ENCODE assay signal across 1 cellular context in the genomic region with DNA sequence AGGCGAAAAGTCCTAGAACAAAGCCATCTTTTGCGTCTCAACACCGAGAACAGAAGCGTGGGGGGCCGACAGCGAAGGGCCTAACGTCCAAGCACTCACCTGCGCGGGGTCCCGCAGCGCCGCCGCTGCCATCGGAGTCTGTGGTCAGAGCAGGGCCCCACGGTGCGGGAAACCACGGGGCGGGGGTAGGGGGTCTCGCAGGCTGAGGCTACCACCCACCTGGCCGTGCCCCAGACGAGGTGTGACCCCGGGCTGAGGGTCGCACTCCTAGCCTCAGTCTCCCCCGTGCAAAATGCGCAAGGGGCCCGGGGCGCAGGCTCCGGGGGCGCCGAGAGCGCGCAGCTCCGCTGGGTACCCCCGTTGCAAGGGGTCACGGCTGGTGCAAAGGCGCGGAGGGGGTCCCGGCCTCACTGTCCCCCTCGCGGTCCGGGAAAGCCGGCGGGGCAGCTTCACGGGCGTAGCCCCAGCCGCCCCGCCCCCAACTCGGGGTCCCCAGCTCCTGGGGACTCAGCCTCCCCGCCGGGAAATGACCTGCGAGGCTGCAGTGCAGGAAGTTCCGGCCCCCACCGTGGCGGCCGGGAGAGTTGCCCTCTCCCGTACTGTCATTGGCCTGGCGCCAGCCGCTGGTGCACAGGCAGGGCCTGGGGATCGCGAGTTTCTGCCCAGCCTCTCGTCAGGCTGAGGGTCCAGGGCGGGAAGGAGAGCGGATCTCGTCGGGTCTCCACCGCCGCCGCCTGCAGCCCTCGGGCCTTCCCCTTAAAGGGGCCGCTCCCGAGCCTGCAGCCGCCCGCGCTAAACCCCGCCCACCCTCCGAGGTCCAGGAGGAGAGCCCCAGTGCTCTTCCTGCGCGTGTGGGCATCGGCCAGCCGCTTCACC.
TF ChIP-seq lines count a peak whose summit lies in the region.

Gene ZNF792 (minus strand): TSS at position 699 of the 876 bp plus-strand sequence. CDS start 567 bp downstream, at position 132.

TF ChIP-seq in K562, 482 proteins besides CTCF, POLR2A, EP300 and RAD21 (continued from another document and continues in another):
- TF ChIP-seq ZNF184 (CRISPR knock-in tag; IDR thresholded peaks at IDR 0.05) (no peak), PURB (CRISPR knock-in tag; IDR thresholded peaks at IDR 0.05; ENCODE audit: low read depth) (no peak), ZFP1 (CRISPR knock-in tag; IDR thresholded peaks at IDR 0.05) (no peak), ZNF197 (CRISPR knock-in tag; IDR thresholded peaks at IDR 0.05; ENCODE audit: low read depth) (no peak), RFX7 (CRISPR knock-in tag; IDR thresholded peaks at IDR 0.05) (no peak), EWSR1 (IDR thresholded peaks at IDR 0.05; ENCODE audit: borderline replicate concordance, low read depth, partially characterized antibody) (no peak), HMG20B (CRISPR knock-in tag; IDR thresholded peaks at IDR 0.05) (no peak), BRCA1 (IDR thresholded peaks at IDR 0.05) (no peak), BRCA1 (CRISPR knock-in tag; IDR thresholded peaks at IDR 0.05) (no peak), FIP1L1 (IDR thresholded peaks at IDR 0.05; ENCODE audit: low read depth, low read length, poor library complexity, severe bottlenecking) (peak; percentile 53), KAT8 (IDR thresholded peaks at IDR 0.05; ENCODE audit: low read depth) (no peak), RREB1 (CRISPR knock-in tag; IDR thresholded peaks at IDR 0.05) (no peak), CCNT2 (IDR thresholded peaks at IDR 0.05; ENCODE audit: borderline replicate concordance, extremely low read depth, insufficient read length, low read depth, low read length) (peak; percentile 44), MTA3 (IDR thresholded peaks at IDR 0.05; ENCODE audit: borderline replicate concordance) (no peak), HINFP (tag; conservative IDR thresholded peaks at IDR 0.05; ENCODE audit: low read depth) (peak; percentile 84), ZFP91 (CRISPR knock-in tag; IDR thresholded peaks at IDR 0.05) (peak; percentile 94), CBX8 (IDR thresholded peaks at IDR 0.05; ENCODE audit: borderline replicate concordance, extremely low read depth, low read depth, low read length, poor library complexity, severe bottlenecking) (no peak), MCM2 (IDR thresholded peaks at IDR 0.05; ENCODE audit: low read depth) (no peak), KDM4B (IDR thresholded peaks at IDR 0.05; ENCODE audit: borderline replicate concordance in 2 of 2, low read depth in 1 of 2) (no peak), FUS (optimal IDR thresholded peaks at IDR 0.05; ENCODE audit: low read depth, low read length) (no peak), TAL1 (IDR thresholded peaks at IDR 0.05) (no peak), XRCC4 (IDR thresholded peaks at IDR 0.05; ENCODE audit: extremely low read depth, insufficient read depth, insufficient read length) (no peak), ZNF766 (CRISPR knock-in tag; conservative IDR thresholded peaks at IDR 0.05) (no peak), BRD4 (IDR thresholded peaks at IDR 0.05) (no peak), ZBTB2 (IDR thresholded peaks at IDR 0.05) (no peak), EZH2 (IDR thresholded peaks at IDR 0.05; ENCODE audit: borderline replicate concordance, low read depth, low read length) (no peak), HDAC8 (tag; IDR thresholded peaks at IDR 0.05) (no peak), COPS2 (conservative IDR thresholded peaks at IDR 0.05) (no peak), SRSF7 (optimal IDR thresholded peaks at IDR 0.05; ENCODE audit: low read depth, low read length) (no peak), SREBF2 (CRISPR knock-in tag; IDR thresholded peaks at IDR 0.05) (no peak), CHD1 (IDR thresholded peaks at IDR 0.05; ENCODE audit: low read length) (peak; percentile 64), HOXB6 (CRISPR knock-in tag; IDR thresholded peaks at IDR 0.05; ENCODE audit: borderline replicate concordance) (no peak), RUNX1 (IDR thresholded peaks at IDR 0.05; ENCODE audit: low read depth) (no peak), DDX20 (tag; IDR thresholded peaks at IDR 0.05; ENCODE audit: low read depth) (no peak), MYNN (IDR thresholded peaks at IDR 0.05) (no peak), MYNN (CRISPR knock-in tag; IDR thresholded peaks at IDR 0.05) (no peak), TAF1 (IDR thresholded peaks at IDR 0.05; ENCODE audit: control insufficient read depth, extremely low read depth, insufficient read depth, low read length, severe bottlenecking) (peak; percentile 31), POLR2H (tag; IDR thresholded peaks at IDR 0.05; ENCODE audit: low read depth) (no peak), SAFB2 (IDR thresholded peaks at IDR 0.05; ENCODE audit: borderline replicate concordance, low read depth, low read length, severe bottlenecking) (no peak), ATF7 (IDR thresholded peaks at IDR 0.05) (no peak; the same call in 1 of the 2 replicates), TEAD1 (CRISPR knock-in tag; IDR thresholded peaks at IDR 0.05) (no peak), ZNF57 (CRISPR knock-in tag; IDR thresholded peaks at IDR 0.05) (no peak), ELF1 (tag; IDR thresholded peaks at IDR 0.05) (no peak), MBD2 (IDR thresholded peaks at IDR 0.05; ENCODE audit: borderline replicate concordance, low read depth) (no peak), ZSCAN32 (CRISPR knock-in tag; IDR thresholded peaks at IDR 0.05) (no peak), SP2 (IDR thresholded peaks at IDR 0.05; ENCODE audit: extremely low read depth, low read depth, low read length, poor library complexity, severe bottlenecking) (no peak)
- TF ChIP-seq, protein P1, sequence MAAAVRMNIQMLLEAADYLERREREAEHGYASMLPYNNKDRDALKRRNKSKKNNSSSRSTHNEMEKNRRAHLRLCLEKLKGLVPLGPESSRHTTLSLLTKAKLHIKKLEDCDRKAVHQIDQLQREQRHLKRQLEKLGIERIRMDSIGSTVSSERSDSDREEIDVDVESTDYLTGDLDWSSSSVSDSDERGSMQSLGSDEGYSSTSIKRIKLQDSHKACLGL (CRISPR knock-in tag; IDR thresholded peaks at IDR 0.05; ENCODE audit: borderline replicate concordance, poor library complexity, severe bottlenecking): no peak
- TF ChIP-seq, protein P2, sequence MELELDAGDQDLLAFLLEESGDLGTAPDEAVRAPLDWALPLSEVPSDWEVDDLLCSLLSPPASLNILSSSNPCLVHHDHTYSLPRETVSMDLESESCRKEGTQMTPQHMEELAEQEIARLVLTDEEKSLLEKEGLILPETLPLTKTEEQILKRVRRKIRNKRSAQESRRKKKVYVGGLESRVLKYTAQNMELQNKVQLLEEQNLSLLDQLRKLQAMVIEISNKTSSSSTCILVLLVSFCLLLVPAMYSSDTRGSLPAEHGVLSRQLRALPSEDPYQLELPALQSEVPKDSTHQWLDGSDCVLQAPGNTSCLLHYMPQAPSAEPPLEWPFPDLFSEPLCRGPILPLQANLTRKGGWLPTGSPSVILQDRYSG (tag; conservative IDR thresholded peaks at IDR 0.05; ENCODE audit: low read depth): no peak
- TF ChIP-seq, protein P3, sequence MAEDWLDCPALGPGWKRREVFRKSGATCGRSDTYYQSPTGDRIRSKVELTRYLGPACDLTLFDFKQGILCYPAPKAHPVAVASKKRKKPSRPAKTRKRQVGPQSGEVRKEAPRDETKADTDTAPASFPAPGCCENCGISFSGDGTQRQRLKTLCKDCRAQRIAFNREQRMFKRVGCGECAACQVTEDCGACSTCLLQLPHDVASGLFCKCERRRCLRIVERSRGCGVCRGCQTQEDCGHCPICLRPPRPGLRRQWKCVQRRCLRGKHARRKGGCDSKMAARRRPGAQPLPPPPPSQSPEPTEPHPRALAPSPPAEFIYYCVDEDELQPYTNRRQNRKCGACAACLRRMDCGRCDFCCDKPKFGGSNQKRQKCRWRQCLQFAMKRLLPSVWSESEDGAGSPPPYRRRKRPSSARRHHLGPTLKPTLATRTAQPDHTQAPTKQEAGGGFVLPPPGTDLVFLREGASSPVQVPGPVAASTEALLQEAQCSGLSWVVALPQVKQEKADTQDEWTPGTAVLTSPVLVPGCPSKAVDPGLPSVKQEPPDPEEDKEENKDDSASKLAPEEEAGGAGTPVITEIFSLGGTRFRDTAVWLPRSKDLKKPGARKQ (CRISPR knock-in tag; IDR thresholded peaks at IDR 0.05): no peak
- TF ChIP-seq, protein P4, sequence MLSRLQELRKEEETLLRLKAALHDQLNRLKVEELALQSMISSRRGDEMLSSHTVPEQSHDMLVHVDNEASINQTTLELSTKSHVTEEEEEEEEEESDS (CRISPR knock-in tag; IDR thresholded peaks at IDR 0.05): no peak
- TF ChIP-seq, protein P5, sequence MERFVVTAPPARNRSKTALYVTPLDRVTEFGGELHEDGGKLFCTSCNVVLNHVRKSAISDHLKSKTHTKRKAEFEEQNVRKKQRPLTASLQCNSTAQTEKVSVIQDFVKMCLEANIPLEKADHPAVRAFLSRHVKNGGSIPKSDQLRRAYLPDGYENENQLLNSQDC (CRISPR knock-in tag; IDR thresholded peaks at IDR 0.05): no peak
